In the genomic region with DNA sequence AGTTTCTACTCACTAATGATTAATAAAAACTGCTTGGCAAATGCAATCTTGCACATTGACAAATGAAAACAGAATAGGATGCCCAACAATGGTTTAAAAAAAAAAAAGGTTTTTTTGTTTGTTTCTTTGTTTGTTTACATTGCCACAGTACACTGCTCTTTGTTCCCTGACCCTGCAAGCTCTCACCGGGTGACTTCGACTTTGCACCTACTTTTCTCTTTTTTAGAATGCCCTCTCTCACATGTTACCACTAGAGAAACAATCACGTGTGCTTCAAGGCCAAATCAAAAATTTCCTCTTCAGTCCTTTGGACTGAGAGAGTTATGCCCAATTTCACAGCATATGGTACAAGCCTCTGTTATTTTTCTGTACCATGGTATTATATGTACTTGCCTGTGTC, we compare ENCODE assay signal across 1 cellular context.
TF ChIP-seq lines count a peak whose summit lies in the region.

No MANE protein-coding gene starts in this region.

TF ChIP-seq in HepG2, 621 proteins besides CTCF, POLR2A, EP300 and RAD21 (continued from another document):
- TF ChIP-seq ZNF441 (CRISPR knock-in tag; IDR thresholded peaks at IDR 0.05; ENCODE audit: borderline replicate concordance) = no peak
- no peak for TF ChIP-seq NFIB (CRISPR knock-in tag; IDR thresholded peaks at IDR 0.05; ENCODE audit: borderline replicate concordance)
- TF ChIP-seq, protein P1, sequence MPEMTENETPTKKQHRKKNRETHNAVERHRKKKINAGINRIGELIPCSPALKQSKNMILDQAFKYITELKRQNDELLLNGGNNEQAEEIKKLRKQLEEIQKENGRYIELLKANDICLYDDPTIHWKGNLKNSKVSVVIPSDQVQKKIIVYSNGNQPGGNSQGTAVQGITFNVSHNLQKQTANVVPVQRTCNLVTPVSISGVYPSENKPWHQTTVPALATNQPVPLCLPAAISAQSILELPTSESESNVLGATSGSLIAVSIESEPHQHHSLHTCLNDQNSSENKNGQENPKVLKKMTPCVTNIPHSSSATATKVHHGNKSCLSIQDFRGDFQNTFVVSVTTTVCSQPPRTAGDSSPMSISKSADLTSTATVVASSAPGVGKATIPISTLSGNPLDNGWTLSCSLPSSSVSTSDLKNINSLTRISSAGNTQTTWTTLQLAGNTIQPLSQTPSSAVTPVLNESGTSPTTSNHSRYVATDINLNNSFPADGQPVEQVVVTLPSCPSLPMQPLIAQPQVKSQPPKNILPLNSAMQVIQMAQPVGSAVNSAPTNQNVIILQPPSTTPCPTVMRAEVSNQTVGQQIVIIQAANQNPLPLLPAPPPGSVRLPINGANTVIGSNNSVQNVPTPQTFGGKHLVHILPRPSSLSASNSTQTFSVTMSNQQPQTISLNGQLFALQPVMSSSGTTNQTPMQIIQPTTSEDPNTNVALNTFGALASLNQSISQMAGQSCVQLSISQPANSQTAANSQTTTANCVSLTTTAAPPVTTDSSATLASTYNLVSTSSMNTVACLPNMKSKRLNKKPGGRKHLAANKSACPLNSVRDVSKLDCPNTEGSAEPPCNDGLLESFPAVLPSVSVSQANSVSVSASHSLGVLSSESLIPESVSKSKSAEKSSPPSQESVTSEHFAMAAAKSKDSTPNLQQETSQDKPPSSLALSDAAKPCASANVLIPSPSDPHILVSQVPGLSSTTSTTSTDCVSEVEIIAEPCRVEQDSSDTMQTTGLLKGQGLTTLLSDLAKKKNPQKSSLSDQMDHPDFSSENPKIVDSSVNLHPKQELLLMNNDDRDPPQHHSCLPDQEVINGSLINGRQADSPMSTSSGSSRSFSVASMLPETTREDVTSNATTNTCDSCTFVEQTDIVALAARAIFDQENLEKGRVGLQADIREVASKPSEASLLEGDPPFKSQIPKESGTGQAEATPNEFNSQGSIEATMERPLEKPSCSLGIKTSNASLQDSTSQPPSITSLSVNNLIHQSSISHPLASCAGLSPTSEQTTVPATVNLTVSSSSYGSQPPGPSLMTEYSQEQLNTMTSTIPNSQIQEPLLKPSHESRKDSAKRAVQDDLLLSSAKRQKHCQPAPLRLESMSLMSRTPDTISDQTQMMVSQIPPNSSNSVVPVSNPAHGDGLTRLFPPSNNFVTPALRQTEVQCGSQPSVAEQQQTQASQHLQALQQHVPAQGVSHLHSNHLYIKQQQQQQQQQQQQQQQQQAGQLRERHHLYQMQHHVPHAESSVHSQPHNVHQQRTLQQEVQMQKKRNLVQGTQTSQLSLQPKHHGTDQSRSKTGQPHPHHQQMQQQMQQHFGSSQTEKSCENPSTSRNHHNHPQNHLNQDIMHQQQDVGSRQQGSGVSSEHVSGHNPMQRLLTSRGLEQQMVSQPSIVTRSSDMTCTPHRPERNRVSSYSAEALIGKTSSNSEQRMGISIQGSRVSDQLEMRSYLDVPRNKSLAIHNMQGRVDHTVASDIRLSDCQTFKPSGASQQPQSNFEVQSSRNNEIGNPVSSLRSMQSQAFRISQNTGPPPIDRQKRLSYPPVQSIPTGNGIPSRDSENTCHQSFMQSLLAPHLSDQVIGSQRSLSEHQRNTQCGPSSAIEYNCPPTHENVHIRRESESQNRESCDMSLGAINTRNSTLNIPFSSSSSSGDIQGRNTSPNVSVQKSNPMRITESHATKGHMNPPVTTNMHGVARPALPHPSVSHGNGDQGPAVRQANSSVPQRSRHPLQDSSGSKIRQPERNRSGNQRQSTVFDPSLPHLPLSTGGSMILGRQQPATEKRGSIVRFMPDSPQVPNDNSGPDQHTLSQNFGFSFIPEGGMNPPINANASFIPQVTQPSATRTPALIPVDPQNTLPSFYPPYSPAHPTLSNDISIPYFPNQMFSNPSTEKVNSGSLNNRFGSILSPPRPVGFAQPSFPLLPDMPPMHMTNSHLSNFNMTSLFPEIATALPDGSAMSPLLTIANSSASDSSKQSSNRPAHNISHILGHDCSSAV (CRISPR knock-in tag; IDR thresholded peaks at IDR 0.05; ENCODE audit: borderline replicate concordance) = no peak
- no peak for TF ChIP-seq ZNF33B (CRISPR knock-in tag; IDR thresholded peaks at IDR 0.05)
- TF ChIP-seq TOPORS (CRISPR knock-in tag; IDR thresholded peaks at IDR 0.05) = no peak
